8 cellular contexts compared by ENCODE assay signal in the genomic region with DNA sequence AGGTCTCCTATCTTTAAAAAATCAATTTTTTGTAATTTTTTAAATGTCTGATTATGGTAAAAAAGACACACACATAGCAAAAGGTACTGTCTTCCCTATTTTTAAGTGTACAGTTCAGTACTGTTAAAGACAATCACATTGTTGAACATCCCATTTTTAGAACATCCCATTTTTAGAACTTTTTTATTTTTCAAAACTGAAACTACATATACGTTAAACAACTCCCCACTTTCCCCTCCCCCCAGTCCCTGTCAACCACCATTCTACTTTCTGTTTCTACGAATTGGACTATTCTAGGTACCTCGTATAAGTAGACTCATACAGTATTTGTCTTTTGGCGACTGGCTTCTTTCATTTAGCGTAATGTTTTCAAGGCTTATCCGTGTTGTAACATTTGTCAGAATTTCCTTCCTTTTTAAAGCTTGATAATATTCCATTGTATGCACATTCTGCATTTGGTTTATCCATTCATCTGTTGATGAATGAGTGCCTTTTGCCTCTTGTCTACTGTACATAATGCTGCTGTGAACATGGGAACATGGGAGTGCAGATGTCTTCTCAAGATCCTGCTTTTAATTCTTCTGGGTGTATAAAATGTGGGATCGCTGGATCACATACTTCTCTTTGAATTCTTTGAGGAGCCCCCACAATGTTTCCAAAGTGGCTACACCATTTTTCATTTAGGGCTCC.
DNase-seq lines count a peak whose midpoint lies in the region; ATAC-seq, FAIRE-seq and TF ChIP-seq lines count a peak whose summit lies in the region.

No MANE protein-coding gene starts in this region.

- peak; percentile 63 for ATAC-seq in GM18519 (IDR thresholded peaks at IDR 0.05; ENCODE audit: low FRiP score, unreplicated experiment)
- peak; percentile 83 for ATAC-seq in HG02623 (IDR thresholded peaks at IDR 0.05; ENCODE audit: unreplicated experiment)
- ATAC-seq in T-helper 17 cell, result peak; percentile 78
- peak; percentile 95 for ATAC-seq in natural killer cell treated with Interleukin-12 subunit alpha and Interleukin-12 subunit beta and Interleukin-15 and Interleukin-18, amount 100 ng/mL, for 72 hours

- peaks cover 13% of the 10 kb centered on the region for H3K4me1 Mint-ChIP-seq in T-helper 17 cell
- peaks cover 65 to 67% of the 10 kb centered on the region in 2 donors for H3K4me1 Mint-ChIP-seq in natural killer cell treated with Interleukin-12 subunit alpha and Interleukin-12 subunit beta and Interleukin-15 and Interleukin-18, amount 100 ng/mL, for 72 hours (ENCODE audit: low read depth in 2 of 2)
- no peaks in the 10 kb centered on the region for H3K4me1 Mint-ChIP-seq in Caco-2 (ENCODE audit: low read depth, unreplicated experiment)
- peaks cover 2% of the 10 kb centered on the region for H3K4me1 Mint-ChIP-seq in endodermal cell

- H3K36me3 ChIP-seq in Caco-2 (ENCODE audit: control insufficient read depth, insufficient read depth, low read length), result no peaks in the 10 kb centered on the region
- H3K36me3 ChIP-seq in endodermal cell (ENCODE audit: control insufficient read depth, insufficient read depth, low read length), result no peaks in the 10 kb centered on the region

- no peak overlapping the region for H3K27ac ChIP-seq in endodermal cell (ENCODE audit: low read depth, low read length)

- H3K4me3 Mint-ChIP-seq in T-helper 17 cell (peak overlapping the region; percentile 58), Caco-2 (ENCODE audit: unreplicated experiment) (no peak overlapping the region), endodermal cell (no peak overlapping the region)
- H3K4me3 Mint-ChIP-seq in natural killer cell treated with Interleukin-12 subunit alpha and Interleukin-12 subunit beta and Interleukin-15 and Interleukin-18, amount 100 ng/mL, for 72 hours, result peak overlapping the region; percentile 77

- H3K27ac Mint-ChIP-seq in T-helper 17 cell (peak overlapping the region; percentile 74), Caco-2 (ENCODE audit: unreplicated experiment) (no peak overlapping the region), endodermal cell (no peak overlapping the region)
- peak overlapping the region; percentile 85 to 87 for H3K27ac Mint-ChIP-seq in natural killer cell treated with Interleukin-12 subunit alpha and Interleukin-12 subunit beta and Interleukin-15 and Interleukin-18, amount 100 ng/mL, for 72 hours

- H3K9me3 ChIP-seq in T-helper 17 cell (ENCODE audit: control insufficient read depth, low read length, poor library complexity, severe bottlenecking) (no peaks in the 10 kb centered on the region), Caco-2 (no peaks in the 10 kb centered on the region), endodermal cell (ENCODE audit: control insufficient read depth, low read length) (peaks cover 11% of the 10 kb centered on the region)

- H3K27me3 ChIP-seq in Caco-2 (replicated peaks; ENCODE audit: control insufficient read depth, insufficient read depth, low read length) (no peaks in the 10 kb centered on the region), endodermal cell (ENCODE audit: control insufficient read depth, insufficient read depth, low read length, poor library complexity, severe bottlenecking) (no peaks in the 10 kb centered on the region)

- intact Hi-C loops in Caco-2 (cut with micrococcal nuclease; ENCODE audit: unreplicated experiment), result no loop called here

- POLR2A ChIA-PET in Caco-2 (lab: Charles Lee), result no interaction called here

- no peaks in the 10 kb centered on the region for H3K9me3 Mint-ChIP-seq in natural killer cell treated with Interleukin-12 subunit alpha and Interleukin-12 subunit beta and Interleukin-15 and Interleukin-18, amount 100 ng/mL, for 72 hours
- no peaks in the 10 kb centered on the region for H3K9me3 Mint-ChIP-seq in Caco-2 (ENCODE audit: unreplicated experiment)
- H3K9me3 Mint-ChIP-seq in endodermal cell, result peaks cover 10% of the 10 kb centered on the region

- H3K4me1 ChIP-seq in Caco-2 (no peaks in the 10 kb centered on the region), endodermal cell (ENCODE audit: control insufficient read depth, insufficient read depth, low read length) (no peaks in the 10 kb centered on the region)

- H3K27me3 Mint-ChIP-seq in T-helper 17 cell, result no peaks in the 10 kb centered on the region
- H3K27me3 Mint-ChIP-seq in natural killer cell treated with Interleukin-12 subunit alpha and Interleukin-12 subunit beta and Interleukin-15 and Interleukin-18, amount 100 ng/mL, for 72 hours, result no peaks in the 10 kb centered on the region
- H3K27me3 Mint-ChIP-seq in Caco-2 (ENCODE audit: insufficient read depth, unreplicated experiment), result peaks cover 2% of the 10 kb centered on the region
- H3K27me3 Mint-ChIP-seq in endodermal cell (ENCODE audit: insufficient read depth), result no peaks in the 10 kb centered on the region

- no peak for FAIRE-seq in frontal cortex (lab: Jason Lieb, UNC)

- CTCF ChIA-PET in Caco-2 (lab: Charles Lee), result no interaction called here

- H3K36me3 Mint-ChIP-seq in T-helper 17 cell (ENCODE audit: low read depth) (peaks cover 2% of the 10 kb centered on the region), Caco-2 (ENCODE audit: insufficient read depth, unreplicated experiment) (no peaks in the 10 kb centered on the region), endodermal cell (ENCODE audit: low read depth) (no peaks in the 10 kb centered on the region)
- H3K36me3 Mint-ChIP-seq in natural killer cell treated with Interleukin-12 subunit alpha and Interleukin-12 subunit beta and Interleukin-15 and Interleukin-18, amount 100 ng/mL, for 72 hours, result peaks cover 18% of the 10 kb centered on the region

- no peak overlapping the region for H3K9ac ChIP-seq in endodermal cell (ENCODE audit: extremely low read depth, low read length, poor library complexity, severe bottlenecking)

- BruUV-seq in Caco-2 (replicated peaks; lab: Mats Ljungman, UMichigan), result no TSS peak

- H3K4me3 ChIP-seq in Caco-2 (ENCODE audit: low read depth, low read length) (no peak overlapping the region), endodermal cell (ENCODE audit: low read length) (no peak overlapping the region)

- WGBS in endodermal cell (ENCODE audit: insufficient coverage in 1 of 2, insufficient read length in 1 of 2), 2 experiments, result 88 to 92% methylated on average over 7 of the region's 7 CpGs

- DNase-seq in T-helper 17 cell (no peak), frontal cortex (ENCODE audit: low spot score in 2 of 2) (no peak), Caco-2 (no peak), endodermal cell (no peak), AG08395 (ENCODE audit: low spot score) (no peak)
- peak; percentile 86 for DNase-seq in natural killer cell treated with Interleukin-12 subunit alpha and Interleukin-12 subunit beta and Interleukin-15 and Interleukin-18, amount 100 ng/mL, for 72 hours (ENCODE audit: low spot score)

- TF ChIP-seq CTCF in Caco-2 (IDR thresholded peaks at IDR 0.05; ENCODE audit: insufficient read depth in 1 of 2, low read depth in 1 of 2, low read length in 1 of 2, severe bottlenecking in 1 of 2, unreplicated experiment in 1 of 2) (no peak), endodermal cell (conservative IDR thresholded peaks at IDR 0.05) (no peak)

Comparison
In these comparisons a context has a peak if more than half of its experiments do, and no peak if none do; other contexts are left out.
1. H3K27ac Mint-ChIP-seq: peak in T-helper 17 cell (single experiment) and natural killer cell treated with Interleukin-12 subunit alpha and Interleukin-12 subunit beta and Interleukin-15 and Interleukin-18, amount 100 ng/mL, for 72 hours (2 of 2); none in Caco-2 (single experiment) and endodermal cell (single experiment).
2. H3K4me3 Mint-ChIP-seq: peak in T-helper 17 cell (single experiment) and natural killer cell treated with Interleukin-12 subunit alpha and Interleukin-12 subunit beta and Interleukin-15 and Interleukin-18, amount 100 ng/mL, for 72 hours (single experiment); none in Caco-2 (single experiment) and endodermal cell (single experiment).
3. Peak in every context shown above with its lines, with median percentiles within 50 percentile points of each other: ATAC-seq.